8 cellular contexts compared by ENCODE assay signal in genomic region chr10:110498087-110498981, GRCh38. TPM values are rescaled to one million over a fixed set of nuclear protein-coding genes. Genes with fewer than 3 reads are reported as not detected.
A peak's percentile ranks its signal among the peaks of the same experiment; 100 is the strongest.
DNase-seq lines count a peak whose midpoint lies in the region; ATAC-seq and TF ChIP-seq lines count a peak whose summit lies in the region.

No MANE protein-coding gene starts in this region.

- H3K4me3 Mint-ChIP-seq in WTC11, result peak overlapping the region; percentile 89
- H3K4me3 Mint-ChIP-seq in chondrocyte (ENCODE audit: unreplicated experiment), result peak overlapping the region; percentile 85

- H3K4me3 ChIP-seq in HUES64 (ENCODE audit: low read length) (peak overlapping the region; percentile 86), right lobe of liver (peak overlapping the region; percentile 60 to 91 (median 70))

- POLR2A ChIA-PET in WTC11 (lab: Charles Lee), result interaction anchor here (0.7 to 1.2 kb wide), 6 partner anchors 31 to 290 kb away, joined by 3 to 9 read pairs (median 4); partner anchors contain the start of gene SMNDC1

- no peak for TF ChIP-seq CTCF in WTC11 (IDR thresholded peaks at IDR 0.05)
- TF ChIP-seq CTCF in chondrocyte (IDR thresholded peaks at IDR 0.05), result peak; percentile 55
- peak in 1 of 4 donors; percentile 6 for TF ChIP-seq CTCF in right lobe of liver (IDR thresholded peaks at IDR 0.05)

- H3K36me3 Mint-ChIP-seq in WTC11, result peaks cover 13% of the 10 kb centered on the region
- H3K36me3 Mint-ChIP-seq in chondrocyte (ENCODE audit: low read depth), result peaks cover 2% of the 10 kb centered on the region

- H3K27ac Mint-ChIP-seq in WTC11 (peak overlapping the region; percentile 54; the same call in 1 of the 2 replicates), chondrocyte (ENCODE audit: unreplicated experiment) (peak overlapping the region; percentile 94)

- H3K4me1 ChIP-seq in HUES64 (ENCODE audit: insufficient read depth, low read length) (peaks cover 51% of the 10 kb centered on the region), right lobe of liver (peaks cover 0 to 18% (median 6%) of the 10 kb centered on the region in 4 donors)

- CTCF ChIA-PET in WTC11 (lab: Charles Lee), result interaction anchor here (0.8 to 3.9 kb wide), 9 partner anchors 11 to 193 kb away, joined by 3 to 51 read pairs (median 6); no protein-coding TSS in a partner anchor

- H3K9ac ChIP-seq in HUES64 (ENCODE audit: low read depth, low read length), result peak overlapping the region; percentile 34

- in situ Hi-C loops in Caki2 (cut with HindIII; ENCODE audit: low pct_unique_long_range_greater_than_20kb, low sequenced_read_pairs), result no loop called here

- H3K4me1 Mint-ChIP-seq in WTC11, result peaks cover 75% of the 10 kb centered on the region
- peaks cover 66% of the 10 kb centered on the region for H3K4me1 Mint-ChIP-seq in chondrocyte (ENCODE audit: low read depth)

- TF ChIP-seq POLR2A in right lobe of liver (IDR thresholded peaks at IDR 0.05), result no peak

- no peaks in the 10 kb centered on the region for H3K9me3 ChIP-seq in HUES64 (ENCODE audit: insufficient read depth, low read depth, low read length)
- no peaks in the 10 kb centered on the region for H3K9me3 ChIP-seq in right lobe of liver

- peak; percentile 8 for ATAC-seq in GM21390 (IDR thresholded peaks at IDR 0.05; ENCODE audit: unreplicated experiment)
- ATAC-seq in WTC11, result no peak; the same call in 1 of the 2 replicates
- ATAC-seq in right lobe of liver, result peak in 1 of 4 donors; percentile 0

- H3K36me3 ChIP-seq in HUES64 (ENCODE audit: insufficient read depth, low read length), result peaks cover 10% of the 10 kb centered on the region
- no peaks in the 10 kb centered on the region for H3K36me3 ChIP-seq in right lobe of liver

- DNase-seq in Caki2 (ENCODE audit: low read depth) (peak; percentile 49), WTC11 (ENCODE audit: low spot score) (peak; percentile 51), chondrocyte (ENCODE audit: low spot score) (no peak), right lobe of liver (peak in 2 of 3 donors; percentile 59 to 71), inferior parietal cortex (ENCODE audit: extremely low spot score) (no peak)
- DNase-seq in stimulated activated CD8-positive, alpha-beta memory T cell treated with anti-CD3 and anti-CD28 coated beads, Interleukin-15, amount 100 ng/mL, for 4 hours (ENCODE audit: low read depth in 2 of 2), result peak; percentile 14 to 50

- intact Hi-C loops in right lobe of liver (cut with DNase I), result no loop called here

- WGBS in HUES64, result under 1% methylated on average over 107 of the region's 107 CpGs
- WGBS in right lobe of liver (ENCODE audit: insufficient coverage, low coverage, low lambda C conversion rate, missing lambda C conversion rate), result 12% methylated on average over 5 of the region's 107 CpGs

- peaks cover 39% of the 10 kb centered on the region for H3K27me3 ChIP-seq in HUES64 (ENCODE audit: insufficient read depth, low read length)
- H3K27me3 ChIP-seq in right lobe of liver, result no peaks in the 10 kb centered on the region

- H3K27ac ChIP-seq in HUES64 (ENCODE audit: low read depth, low read length) (no peak overlapping the region), right lobe of liver (peak overlapping the region; percentile 49 to 79 (median 77))

- no peaks in the 10 kb centered on the region for H3K9me3 Mint-ChIP-seq in WTC11
- no peaks in the 10 kb centered on the region for H3K9me3 Mint-ChIP-seq in chondrocyte (ENCODE audit: low read depth)

- H3K27me3 Mint-ChIP-seq in WTC11 (ENCODE audit: low read depth) (peaks cover 14% of the 10 kb centered on the region), chondrocyte (ENCODE audit: low read depth) (no peaks in the 10 kb centered on the region)

TF ChIP-seq in WTC11, 78 proteins besides CTCF, POLR2A, EP300 and RAD21 (continues in another document):
- no peak for TF ChIP-seq NFYB (CRISPR knock-in tag; conservative IDR thresholded peaks at IDR 0.05; ENCODE audit: low read depth)
- no peak for TF ChIP-seq ZNF416 (CRISPR knock-in tag; IDR thresholded peaks at IDR 0.05)
- TF ChIP-seq NR3C1 (CRISPR knock-in tag; conservative IDR thresholded peaks at IDR 0.05; ENCODE audit: low read depth), result no peak
- no peak; the same call in 1 of the 2 replicates for TF ChIP-seq HMGXB4 (CRISPR knock-in tag; IDR thresholded peaks at IDR 0.05)
- TF ChIP-seq EMX1 (CRISPR knock-in tag; IDR thresholded peaks at IDR 0.05), result no peak
- TF ChIP-seq MLX (CRISPR knock-in tag; IDR thresholded peaks at IDR 0.05), result no peak
- no peak for TF ChIP-seq ARID4B (CRISPR knock-in tag; IDR thresholded peaks at IDR 0.05; ENCODE audit: borderline replicate concordance)
- TF ChIP-seq ZNF219 (CRISPR knock-in tag; IDR thresholded peaks at IDR 0.05; ENCODE audit: borderline replicate concordance), result no peak
- no peak for TF ChIP-seq NR2C2 (CRISPR knock-in tag; IDR thresholded peaks at IDR 0.05)
- no peak for TF ChIP-seq ZBTB43 (CRISPR knock-in tag; IDR thresholded peaks at IDR 0.05)
- no peak for TF ChIP-seq TEAD1 (CRISPR knock-in tag; IDR thresholded peaks at IDR 0.05)
- peak; percentile 74 for TF ChIP-seq FOXP1 (CRISPR knock-in tag; IDR thresholded peaks at IDR 0.05; ENCODE audit: borderline replicate concordance)
- TF ChIP-seq KAT7 (CRISPR knock-in tag; IDR thresholded peaks at IDR 0.05; ENCODE audit: borderline replicate concordance), result peak; percentile 82; the same call in 1 of the 2 replicates

RNA-seq across cellular contexts. Expression of gene DUSP5, which starts 0.6 kb away (rescaled TPM):
- total RNA-seq in Caki2 (2014; rRNA removed; shearing (Covaris generic); ENCODE audit: low replicate concordance), result 24.0 and 29.1 TPM in 2 replicates
- polyA plus RNA-seq in HUES64 (2013, experiment 1 of 2), result 22.3 TPM
- 21.0 TPM for polyA plus RNA-seq in HUES64 (2013, experiment 2 of 2)
- total RNA-seq in WTC11 (2021) (31.4 to 55.1 TPM (median 33.1 TPM) in 3 replicates), chondrocyte (4.8 to 9.7 TPM (median 8.7 TPM) in 3 replicates), right lobe of liver (10 to 100 TPM in 3 of 6 experiments, 1 to 10 TPM in 3; 2.3 to 47.7 (median 10.8) TPM)

Comparison
In these comparisons a context has a peak if more than half of its experiments do, and no peak if none do; other contexts are left out.
1. DNase-seq: peak in Caki2 (single experiment), WTC11 (single experiment), right lobe of liver (2 of 3) and stimulated activated CD8-positive, alpha-beta memory T cell treated with anti-CD3 and anti-CD28 coated beads, Interleukin-15, amount 100 ng/mL, for 4 hours (2 of 2); none in chondrocyte (single experiment) and inferior parietal cortex (single experiment).